16 cellular contexts compared by ENCODE assay signal in the genomic region with DNA sequence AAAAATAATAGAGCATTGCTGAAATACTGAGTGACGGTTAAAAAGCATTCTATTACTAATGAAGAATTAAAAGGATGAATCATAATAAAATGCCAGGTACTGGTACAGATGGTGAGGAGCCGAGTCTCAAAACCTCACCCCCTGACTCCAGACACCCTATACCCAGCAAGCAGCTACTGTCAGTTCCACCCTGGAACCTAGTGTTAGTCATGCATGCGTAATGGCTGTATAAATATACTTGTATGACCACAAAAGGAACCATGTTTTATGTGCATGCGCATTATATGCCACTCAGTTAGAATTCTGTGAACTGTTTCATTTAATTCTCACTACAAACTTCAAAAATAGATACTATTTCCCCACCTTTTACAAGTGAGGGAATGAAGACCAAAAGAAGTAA.
DNase-seq lines count a peak whose midpoint lies in the region; ATAC-seq and TF ChIP-seq lines count a peak whose summit lies in the region.
"Had no signal": no experiment of that assay in that cellular context is flagged by ENCODE, and none has a peak within 500 bp of the region (broad histone marks: within the 10 kb centered on the region; RNA-seq: fewer than 3 reads in every experiment).

No MANE protein-coding gene starts in this region.

- TF ChIP-seq CTCF in epithelial cell of esophagus (IDR thresholded peaks at IDR 0.05; ENCODE audit: insufficient read depth, low read depth, low read length, missing control alignments) (no peak), endodermal cell (conservative IDR thresholded peaks at IDR 0.05) (no peak)

- WGBS in endodermal cell (ENCODE audit: insufficient coverage in 1 of 2, insufficient read length in 1 of 2), 2 experiments = 97% methylated on average over 4 of the region's 4 CpGs; no CpG with 5 or more reads in 1 of the 2 experiments

- no peaks in the 10 kb centered on the region for H3K9me3 ChIP-seq in endodermal cell (ENCODE audit: control insufficient read depth, low read length)
- H3K9me3 ChIP-seq: SJCRH30 had no signal

- H3K36me3 ChIP-seq in endodermal cell (ENCODE audit: control insufficient read depth, insufficient read depth, low read length) = no peaks in the 10 kb centered on the region
- H3K36me3 ChIP-seq: SJCRH30 had no signal

- no peak overlapping the region for H3K27ac Mint-ChIP-seq in endodermal cell
- H3K27ac Mint-ChIP-seq: H9 had no signal

- no peaks in the 10 kb centered on the region for H3K27me3 ChIP-seq in endodermal cell (ENCODE audit: control insufficient read depth, insufficient read depth, low read length, poor library complexity, severe bottlenecking)
- H3K27me3 ChIP-seq: SJCRH30 had no signal

- no peaks in the 10 kb centered on the region for H3K27me3 Mint-ChIP-seq in endodermal cell (ENCODE audit: insufficient read depth)

- H3K4me3 ChIP-seq in epithelial cell of esophagus (ENCODE audit: low read length) (no peak overlapping the region), endodermal cell (ENCODE audit: low read length) (no peak overlapping the region)
- H3K4me3 ChIP-seq: SJCRH30 had no signal

- H3K27ac ChIP-seq in endodermal cell (ENCODE audit: low read depth, low read length) = no peak overlapping the region
- H3K27ac ChIP-seq: C4-2B, HL-60, SJCRH30 had no signal

- H3K4me3 Mint-ChIP-seq in endodermal cell = no peak overlapping the region
- H3K4me3 Mint-ChIP-seq: H9 had no signal

- no peaks in the 10 kb centered on the region for H3K4me1 Mint-ChIP-seq in endodermal cell

- DNase-seq in EH (ENCODE audit: low read depth) = peak; percentile 2
- peak; percentile 1 for DNase-seq in HS-27A (ENCODE audit: low read depth)
- peak; percentile 1 for DNase-seq in RPMI7951 (ENCODE audit: low read depth)
- peak; percentile 22 for DNase-seq in epithelial cell of esophagus (ENCODE audit: low read depth)
- DNase-seq in NAMALWA (ENCODE audit: low spot score) = no peak
- no peak for DNase-seq in endodermal cell
- DNase-seq: H9, KBM-7, MM.1S, NCI-H187, NCI-H526 treated with DMSO at 0.1 percent for 48 hours, SW 1271 had no signal

- no peaks in the 10 kb centered on the region for H3K4me1 ChIP-seq in endodermal cell (ENCODE audit: control insufficient read depth, insufficient read depth, low read length)
- H3K4me1 ChIP-seq: SJCRH30 had no signal

- H3K36me3 Mint-ChIP-seq in endodermal cell (ENCODE audit: low read depth) = no peaks in the 10 kb centered on the region

- no peak for ATAC-seq in HG02571 (IDR thresholded peaks at IDR 0.05; ENCODE audit: unreplicated experiment)

- H3K9me3 Mint-ChIP-seq in endodermal cell = no peaks in the 10 kb centered on the region
- H3K9me3 Mint-ChIP-seq: H9 had no signal

- no peak overlapping the region for H3K9ac ChIP-seq in endodermal cell (ENCODE audit: extremely low read depth, low read length, poor library complexity, severe bottlenecking)

Comparison
In these comparisons a context has a peak if more than half of its experiments do, and no peak if none do; other contexts are left out.
1. DNase-seq: peak in EH (single experiment), HS-27A (single experiment), RPMI7951 (single experiment) and epithelial cell of esophagus (single experiment); none in NAMALWA (single experiment) and endodermal cell (single experiment).